12 cellular contexts compared by ENCODE assay signal in the genomic region with DNA sequence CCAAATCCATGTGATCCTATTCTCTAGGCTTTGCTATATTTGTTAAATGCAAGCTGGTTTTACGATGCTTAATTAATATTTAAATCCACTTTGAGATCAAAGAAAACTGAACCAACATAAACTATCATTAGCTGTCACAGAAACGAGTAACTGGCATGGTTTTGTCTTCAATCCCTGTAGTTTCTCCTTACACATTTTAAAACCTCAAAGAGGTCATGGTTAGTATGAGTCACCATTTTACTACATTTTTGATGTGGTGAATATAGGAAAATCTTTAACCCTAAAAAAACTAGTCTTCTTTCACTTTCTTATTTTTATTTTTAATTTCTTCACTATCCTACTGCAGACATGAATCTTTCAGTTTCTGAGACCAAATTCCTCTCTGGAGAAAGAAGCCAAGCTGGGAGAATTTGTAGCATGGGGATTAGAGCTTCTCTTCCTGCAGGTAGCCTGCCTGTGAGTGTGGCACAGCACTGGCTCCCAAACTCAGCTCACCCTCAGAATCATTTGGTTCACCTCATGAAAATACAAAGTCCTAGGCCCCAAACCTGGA. TPM values are rescaled to one million over a fixed set of nuclear protein-coding genes. Genes with fewer than 3 reads are reported as not detected.
A peak's percentile ranks its signal among the peaks of the same experiment; 100 is the strongest.
DNase-seq lines count a peak whose midpoint lies in the region; ATAC-seq and TF ChIP-seq lines count a peak whose summit lies in the region.
"Had no signal": no experiment of that assay in that cellular context is flagged by ENCODE, and none has a peak within 500 bp of the region (broad histone marks: within the 10 kb centered on the region; RNA-seq: fewer than 3 reads in every experiment).

No MANE protein-coding gene starts in this region.

- peaks cover 24% of the 10 kb centered on the region for H3K27me3 Mint-ChIP-seq in activated T-helper 1 cell treated with anti-CD3 and anti-CD28 coated beads, Interleukin-12 subunit alpha, Interleukin-12 subunit beta, Interleukin-2, Interleukin-4 antibody, amounts not matched to agents 30 ng/mL and 10 ng/mL and 1 ng/mL, durations not matched to agents 14 hours and 24 hours and 36 hours (ENCODE audit: insufficient read depth)
- H3K27me3 Mint-ChIP-seq in naive thymus-derived CD4-positive, alpha-beta T cell: peaks cover 0 to 46% (median 0%) of the 10 kb centered on the region in 5 donors

- no peak overlapping the region for H3K27ac ChIP-seq in naive thymus-derived CD4-positive, alpha-beta T cell (ENCODE audit: low read depth, low read length)

- POLR2A ChIA-PET in naive thymus-derived CD4-positive, alpha-beta T cell (lab: Charles Lee): interaction anchor here (0.6 kb wide), 1 partner anchor 30 kb away, joined by 4 read pairs; no protein-coding TSS in a partner anchor

- no peaks in the 10 kb centered on the region for H3K27me3 ChIP-seq in GM06990 (replicated peaks; ENCODE audit: control insufficient read depth, insufficient read depth, low read length)
- no peaks in the 10 kb centered on the region for H3K27me3 ChIP-seq in naive thymus-derived CD4-positive, alpha-beta T cell (ENCODE audit: control insufficient read depth in 2 of 2, insufficient read depth in 2 of 2, low read length in 2 of 2)

- no peak overlapping the region for H3K4me3 ChIP-seq in GM06990 (replicated peaks; ENCODE audit: low read depth, low read length)
- no peak overlapping the region for H3K4me3 ChIP-seq in naive thymus-derived CD4-positive, alpha-beta T cell (ENCODE audit: low read length)

- H3K36me3 Mint-ChIP-seq in activated T-helper 1 cell treated with anti-CD3 and anti-CD28 coated beads, Interleukin-12 subunit alpha, Interleukin-12 subunit beta, Interleukin-2, Interleukin-4 antibody, amounts not matched to agents 30 ng/mL and 10 ng/mL and 1 ng/mL, durations not matched to agents 14 hours and 24 hours and 36 hours (ENCODE audit: low read depth): peaks cover 3% of the 10 kb centered on the region
- no peaks in the 10 kb centered on the region for H3K36me3 Mint-ChIP-seq in naive thymus-derived CD4-positive, alpha-beta T cell

- DNase-seq in GM06990 (ENCODE audit: extremely low read depth, insufficient read length) (peak; percentile 20), activated gamma-delta T cell (lab: John Stamatoyannopoulos, UW) (no peak)
- DNase-seq in activated T-helper 1 cell treated with anti-CD3 and anti-CD28 coated beads, Interleukin-12 subunit alpha, Interleukin-12 subunit beta, Interleukin-2, Interleukin-4 antibody, amounts not matched to agents 30 ng/mL and 10 ng/mL and 1 ng/mL, durations not matched to agents 14 hours and 24 hours and 36 hours (ENCODE audit: low spot score): no peak
- no peak for DNase-seq in naive thymus-derived CD4-positive, alpha-beta T cell
- DNase-seq: activated CD4-positive, alpha-beta T cell treated with anti-CD3 and anti-CD28 coated beads, Interleukin-2, amount 50 U/mL, for 4 hours; kidney glomerular epithelial cell had no signal

- H3K9me3 ChIP-seq in naive thymus-derived CD4-positive, alpha-beta T cell (ENCODE audit: control insufficient read depth in 2 of 3, low read length in 3 of 3): no peaks in the 10 kb centered on the region

- peak overlapping the region; percentile 36 for H3K27ac Mint-ChIP-seq in activated T-helper 1 cell treated with anti-CD3 and anti-CD28 coated beads, Interleukin-12 subunit alpha, Interleukin-12 subunit beta, Interleukin-2, Interleukin-4 antibody, amounts not matched to agents 30 ng/mL and 10 ng/mL and 1 ng/mL, durations not matched to agents 14 hours and 24 hours and 36 hours
- peak overlapping the region in 1 of 9 donors; percentile 73 for H3K27ac Mint-ChIP-seq in naive thymus-derived CD4-positive, alpha-beta T cell

- H3K9me3 Mint-ChIP-seq in activated T-helper 1 cell treated with anti-CD3 and anti-CD28 coated beads, Interleukin-12 subunit alpha, Interleukin-12 subunit beta, Interleukin-2, Interleukin-4 antibody, amounts not matched to agents 30 ng/mL and 10 ng/mL and 1 ng/mL, durations not matched to agents 14 hours and 24 hours and 36 hours: no peaks in the 10 kb centered on the region
- H3K9me3 Mint-ChIP-seq in naive thymus-derived CD4-positive, alpha-beta T cell: no peaks in the 10 kb centered on the region

- no peak for TF ChIP-seq CTCF in GM06990 (IDR thresholded peaks at IDR 0.05; ENCODE audit: insufficient read depth, low read length, poor library complexity, severe bottlenecking)

- intact Hi-C loops in activated T-helper 1 cell treated with anti-CD3 and anti-CD28 coated beads, Interleukin-12 subunit alpha, Interleukin-12 subunit beta, Interleukin-2, Interleukin-4 antibody, amounts not matched to agents 30 ng/mL and 10 ng/mL and 1 ng/mL, durations not matched to agents 14 hours and 24 hours and 36 hours (cut with micrococcal nuclease): loop anchor here (1.0 to 10.0 kb wide), 7 partner anchors 31 to 519 kb away; a partner anchor contains a TSS
- intact Hi-C loops in naive thymus-derived CD4-positive, alpha-beta T cell (cut with micrococcal nuclease): loop anchor here in 1 of 2 donors (1.0 to 2.0 kb wide), 2 partner anchors 31 to 86 kb away; a partner anchor contains a TSS

- H3K4me3 Mint-ChIP-seq in activated T-helper 1 cell treated with anti-CD3 and anti-CD28 coated beads, Interleukin-12 subunit alpha, Interleukin-12 subunit beta, Interleukin-2, Interleukin-4 antibody, amounts not matched to agents 30 ng/mL and 10 ng/mL and 1 ng/mL, durations not matched to agents 14 hours and 24 hours and 36 hours: peak overlapping the region; percentile 15
- H3K4me3 Mint-ChIP-seq in naive thymus-derived CD4-positive, alpha-beta T cell: peak overlapping the region in 1 of 10 donors; percentile 7

- CTCF ChIA-PET in naive thymus-derived CD4-positive, alpha-beta T cell (lab: Charles Lee): interaction anchor here (1.0 kb wide), 1 partner anchor 11 kb away, joined by 5 read pairs; no protein-coding TSS in a partner anchor

- no peaks in the 10 kb centered on the region for H3K36me3 ChIP-seq in GM06990 (ENCODE audit: control insufficient read depth, insufficient read depth, low read length)
- H3K36me3 ChIP-seq in naive thymus-derived CD4-positive, alpha-beta T cell (ENCODE audit: control insufficient read depth in 2 of 3, insufficient read depth in 3 of 3, low read length in 3 of 3): no peaks in the 10 kb centered on the region

- peaks cover 0 to 4% of the 10 kb centered on the region in 2 donors for H3K4me1 ChIP-seq in naive thymus-derived CD4-positive, alpha-beta T cell (ENCODE audit: control insufficient read depth in 2 of 2, insufficient read depth in 2 of 2, low read length in 2 of 2)

- TF ChIP-seq POLR2A in GM18505 (IDR thresholded peaks at IDR 0.05; ENCODE audit: borderline replicate concordance, extremely low read depth, insufficient read depth, insufficient read length): no peak

- H3K4me1 Mint-ChIP-seq in activated T-helper 1 cell treated with anti-CD3 and anti-CD28 coated beads, Interleukin-12 subunit alpha, Interleukin-12 subunit beta, Interleukin-2, Interleukin-4 antibody, amounts not matched to agents 30 ng/mL and 10 ng/mL and 1 ng/mL, durations not matched to agents 14 hours and 24 hours and 36 hours (ENCODE audit: low read depth): peaks cover 25% of the 10 kb centered on the region
- H3K4me1 Mint-ChIP-seq in naive thymus-derived CD4-positive, alpha-beta T cell: peaks cover 4 to 22% (median 8%) of the 10 kb centered on the region in 7 donors

- peak; percentile 42 for ATAC-seq in HG03558 (IDR thresholded peaks at IDR 0.05; ENCODE audit: extremely low read depth, unreplicated experiment)
- peak; percentile 40 for ATAC-seq in naive thymus-derived CD4-positive, alpha-beta T cell
- ATAC-seq in GM18505 (IDR thresholded peaks at IDR 0.05; ENCODE audit: unreplicated experiment): no peak
- ATAC-seq in HG03095 (IDR thresholded peaks at IDR 0.05; ENCODE audit: unreplicated experiment): no peak

RNA-seq across cellular contexts. Expression of a gene that starts 8.7 kb away (rescaled TPM):
- total RNA-seq in activated T-helper 1 cell treated with anti-CD3 and anti-CD28 coated beads, Interleukin-12 subunit alpha, Interleukin-12 subunit beta, Interleukin-2, Interleukin-4 antibody, amounts not matched to agents 30 ng/mL and 10 ng/mL and 1 ng/mL, durations not matched to agents 14 hours and 24 hours and 36 hours: not detected in 2 replicates
- total RNA-seq in naive thymus-derived CD4-positive, alpha-beta T cell: not detected
- under 1 TPM in 1 of 2 donors, not detected in 1; 0.21 TPM for polyA plus RNA-seq in naive thymus-derived CD4-positive, alpha-beta T cell
- total RNA-seq: dermis microvascular lymphatic vessel endothelial cell, H1, pulmonary artery endothelial cell had no signal
- polyA plus RNA-seq: H1 had no signal

RNA-seq across cellular contexts. Expression of a gene that starts 34.0 kb away (rescaled TPM):
- total RNA-seq in activated T-helper 1 cell treated with anti-CD3 and anti-CD28 coated beads, Interleukin-12 subunit alpha, Interleukin-12 subunit beta, Interleukin-2, Interleukin-4 antibody, amounts not matched to agents 30 ng/mL and 10 ng/mL and 1 ng/mL, durations not matched to agents 14 hours and 24 hours and 36 hours: not detected in 2 replicates
- 1 to 10 TPM in 1 of 5 experiments, under 1 TPM in 1, not detected in 3; 0.34 to 5.1 TPM for total RNA-seq in naive thymus-derived CD4-positive, alpha-beta T cell
- not detected for polyA plus RNA-seq in naive thymus-derived CD4-positive, alpha-beta T cell
- total RNA-seq: dermis microvascular lymphatic vessel endothelial cell, H1, pulmonary artery endothelial cell had no signal
- polyA plus RNA-seq: H1 had no signal

RNA-seq across cellular contexts. Expression of a gene that starts 57.8 kb away (rescaled TPM):
- total RNA-seq in activated T-helper 1 cell treated with anti-CD3 and anti-CD28 coated beads, Interleukin-12 subunit alpha, Interleukin-12 subunit beta, Interleukin-2, Interleukin-4 antibody, amounts not matched to agents 30 ng/mL and 10 ng/mL and 1 ng/mL, durations not matched to agents 14 hours and 24 hours and 36 hours: 0.16 TPM in 1 of 2 replicates, not detected in the other
- under 1 TPM in 4 of 5 experiments, not detected in 1; 0.32 to 0.59 (median 0.40) TPM for total RNA-seq in naive thymus-derived CD4-positive, alpha-beta T cell
- polyA plus RNA-seq in naive thymus-derived CD4-positive, alpha-beta T cell: 1 to 10 TPM in 1 of 2 donors, under 1 TPM in 1; 0.54 to 1.2 TPM
- total RNA-seq: dermis microvascular lymphatic vessel endothelial cell, H1, pulmonary artery endothelial cell had no signal

Comparison
In these comparisons a context has a peak if more than half of its experiments do, and no peak if none do; other contexts are left out.
1. ATAC-seq: peak in HG03558 (single experiment) and naive thymus-derived CD4-positive, alpha-beta T cell (single experiment); none in GM18505 (single experiment) and HG03095 (single experiment).